Comparison of ENCODE assay signal across 18 cellular contexts in genomic region chr19:49356382-49356781, GRCh38. TPM values are rescaled to one million over a fixed set of nuclear protein-coding genes. Genes with fewer than 3 reads are reported as not detected.
DNase-seq lines count a peak whose midpoint lies in the region; FAIRE-seq and TF ChIP-seq lines count a peak whose summit lies in the region.
"Had no signal": no experiment of that assay in that cellular context is flagged by ENCODE, and none has a peak within 500 bp of the region (broad histone marks: within the 10 kb centered on the region; RNA-seq: fewer than 3 reads in every experiment).

No MANE protein-coding gene starts in this region.

- no peak overlapping the region for H3K27ac ChIP-seq in mesendoderm (ENCODE audit: low read depth, low read length)
- H3K27ac ChIP-seq in thyroid gland = peak overlapping the region in 2 of 3 donors; percentile 24 to 46
- H3K27ac ChIP-seq: colonic mucosa had no signal

- H3K36me3 Mint-ChIP-seq in IgD-negative memory B cell = peaks cover 3% of the 10 kb centered on the region
- H3K36me3 Mint-ChIP-seq in brain = peaks cover 63% of the 10 kb centered on the region
- H3K36me3 Mint-ChIP-seq in activated naive CD4-positive, alpha-beta T cell treated with anti-CD3 and anti-CD28 coated beads, Interleukin-2, amount 10 ng/mL, durations not matched to agents 7 days and 5 days = no peaks in the 10 kb centered on the region
- H3K36me3 Mint-ChIP-seq: CD4-positive, alpha-beta memory T cell had no signal

- FAIRE-seq in GM12891 (lab: Jason Lieb, UNC) = no peak

- no peak for DNase-seq in mesendoderm
- no peak for DNase-seq in thyroid gland
- DNase-seq in GM12891 (ENCODE audit: insufficient read length, low spot score) = no peak
- no peak for DNase-seq in activated naive CD4-positive, alpha-beta T cell treated with anti-CD3 and anti-CD28 coated beads, Interleukin-2, amount 10 ng/mL, durations not matched to agents 7 days and 5 days
- no peak for DNase-seq in SW480 (ENCODE audit: low spot score)
- DNase-seq: activated CD4-positive, alpha-beta T cell treated with anti-CD3 and anti-CD28 coated beads for 4 hours; activated T-cell treated with anti-CD3 and anti-CD28 coated beads, Interleukin-2, amount 50 U/mL, for 1 hour; CD4-positive, alpha-beta memory T cell; colonic mucosa; IMR-90; NCI-H1105 treated with DMSO at 0.1 percent for 48 hours; NCI-H446 treated with DMSO at 0.1 percent for 48 hours had no signal

- TF ChIP-seq POLR2A in thyroid gland (IDR thresholded peaks at IDR 0.05) = no peak
- no peak for TF ChIP-seq POLR2A in GM12891 (IDR thresholded peaks at IDR 0.05; ENCODE audit: low read depth, low read length)

- H3K27me3 ChIP-seq in mesendoderm (ENCODE audit: insufficient read depth, low read length, poor library complexity) = no peaks in the 10 kb centered on the region
- no peaks in the 10 kb centered on the region for H3K27me3 ChIP-seq in thyroid gland
- H3K27me3 ChIP-seq: colonic mucosa had no signal

- H3K4me1 ChIP-seq in mesendoderm (ENCODE audit: control insufficient read depth, low read depth, low read length) (no peaks in the 10 kb centered on the region), thyroid gland (no peaks in the 10 kb centered on the region)
- H3K4me1 ChIP-seq: colonic mucosa had no signal

- intact Hi-C loops in thyroid gland (cut with DNase I) = no loop called here

- no peaks in the 10 kb centered on the region for H3K9me3 Mint-ChIP-seq in IgD-negative memory B cell
- no peaks in the 10 kb centered on the region for H3K9me3 Mint-ChIP-seq in brain
- H3K9me3 Mint-ChIP-seq in activated naive CD4-positive, alpha-beta T cell treated with anti-CD3 and anti-CD28 coated beads, Interleukin-2, amount 10 ng/mL, durations not matched to agents 7 days and 5 days = no peaks in the 10 kb centered on the region
- H3K9me3 Mint-ChIP-seq: CD4-positive, alpha-beta memory T cell had no signal

- H3K36me3 ChIP-seq in mesendoderm (ENCODE audit: control insufficient read depth, insufficient read depth, low read length) (peaks cover 13% of the 10 kb centered on the region), thyroid gland (no peaks in the 10 kb centered on the region)
- H3K36me3 ChIP-seq: colonic mucosa had no signal

- no peak overlapping the region for H4K8ac ChIP-seq in mesendoderm (ENCODE audit: low read depth, low read length)

- H3K4me3 Mint-ChIP-seq in IgD-negative memory B cell = peak overlapping the region; percentile 75 to 88 (median 80)
- H3K4me3 Mint-ChIP-seq in brain = peak overlapping the region in 2 of 5 experiments; percentile 44 to 69
- no peak overlapping the region for H3K4me3 Mint-ChIP-seq in activated naive CD4-positive, alpha-beta T cell treated with anti-CD3 and anti-CD28 coated beads, Interleukin-2, amount 10 ng/mL, durations not matched to agents 7 days and 5 days

- H3K4me2 ChIP-seq in mesendoderm (ENCODE audit: low read length) = no peak overlapping the region

- peak overlapping the region; percentile 42 for H3K56ac ChIP-seq in mesendoderm (ENCODE audit: low read length)

- H3K9ac ChIP-seq in mesendoderm (ENCODE audit: low read length) = no peak overlapping the region

- H3K79me1 ChIP-seq in mesendoderm (ENCODE audit: low read length) = peaks cover 18% of the 10 kb centered on the region

- H3K18ac ChIP-seq in mesendoderm (ENCODE audit: low read length) = no peak overlapping the region

- no peak overlapping the region for H3K4ac ChIP-seq in mesendoderm (ENCODE audit: low read depth, low read length)

- no peak for TF ChIP-seq CTCF in brain (conservative IDR thresholded peaks at IDR 0.05)
- no peak for TF ChIP-seq CTCF in thyroid gland (IDR thresholded peaks at IDR 0.05)

- no peak overlapping the region for H2AK5ac ChIP-seq in mesendoderm (ENCODE audit: low read length)

- no CpG with 5 or more reads among the region's 7 CpGs for WGBS in mesendoderm (ENCODE audit: extremely low coverage, insufficient coverage, low lambda C conversion rate)
- WGBS in thyroid gland, 2 donors = 68 to 70% methylated on average over 7 of the region's 7 CpGs

- H3K4me1 Mint-ChIP-seq in IgD-negative memory B cell = peaks cover 31 to 35% (median 33%) of the 10 kb centered on the region in 3 donors
- H3K4me1 Mint-ChIP-seq in brain = peaks cover 14% of the 10 kb centered on the region
- H3K4me1 Mint-ChIP-seq in activated naive CD4-positive, alpha-beta T cell treated with anti-CD3 and anti-CD28 coated beads, Interleukin-2, amount 10 ng/mL, durations not matched to agents 7 days and 5 days = peaks cover 13% of the 10 kb centered on the region

- H4K5ac ChIP-seq in mesendoderm (ENCODE audit: low read length) = no peak overlapping the region

- H3K4me3 ChIP-seq in mesendoderm (ENCODE audit: low read length) = no peak overlapping the region
- no peak overlapping the region for H3K4me3 ChIP-seq in thyroid gland (replicated peaks in 1 of 3)
- H3K4me3 ChIP-seq: colonic mucosa had no signal

- H3K27me3 Mint-ChIP-seq in IgD-negative memory B cell (peaks cover 3% of the 10 kb centered on the region), brain (peaks cover 4% of the 10 kb centered on the region)
- peaks cover 61% of the 10 kb centered on the region for H3K27me3 Mint-ChIP-seq in activated naive CD4-positive, alpha-beta T cell treated with anti-CD3 and anti-CD28 coated beads, Interleukin-2, amount 10 ng/mL, durations not matched to agents 7 days and 5 days

- H2BK5ac ChIP-seq in mesendoderm (ENCODE audit: low read length) = no peak overlapping the region

- no peak overlapping the region for H3K23ac ChIP-seq in mesendoderm (ENCODE audit: low read length)

- H3K9me3 ChIP-seq in thyroid gland = no peaks in the 10 kb centered on the region
- H3K9me3 ChIP-seq: colonic mucosa had no signal

- peaks cover 20% of the 10 kb centered on the region for H3K79me2 ChIP-seq in mesendoderm (ENCODE audit: control insufficient read depth, insufficient read depth, low read length)

- H2BK120ac ChIP-seq in mesendoderm (ENCODE audit: low read depth, low read length) = no peak overlapping the region

- no peak overlapping the region for H2BK15ac ChIP-seq in mesendoderm (replicated peaks; ENCODE audit: low read depth)

- H3K27ac Mint-ChIP-seq in IgD-negative memory B cell (peak overlapping the region in 2 of 3 donors; percentile 46 to 54), brain (peak overlapping the region; percentile 14 to 89 (median 33))
- H3K27ac Mint-ChIP-seq in activated naive CD4-positive, alpha-beta T cell treated with anti-CD3 and anti-CD28 coated beads, Interleukin-2, amount 10 ng/mL, durations not matched to agents 7 days and 5 days = no peak overlapping the region
- H3K27ac Mint-ChIP-seq: CD4-positive, alpha-beta memory T cell had no signal

- CTCF ChIA-PET in activated naive CD4-positive, alpha-beta T cell treated with anti-CD3 and anti-CD28 coated beads, Interleukin-2, amount 10 ng/mL, durations not matched to agents 7 days and 5 days (lab: Charles Lee) = no interaction called here

TF ChIP-seq in GM12891, 5 proteins besides CTCF, POLR2A, EP300 and RAD21:
- TF ChIP-seq TAF1 (IDR thresholded peaks at IDR 0.05; ENCODE audit: low read depth, low read length) = no peak
- TF ChIP-seq PAX5 (IDR thresholded peaks at IDR 0.05; ENCODE audit: insufficient read depth, low read length, severe bottlenecking) = no peak
- TF ChIP-seq SPI1 (IDR thresholded peaks at IDR 0.05; ENCODE audit: low read depth, low read length) = no peak

RNA-seq across cellular contexts. Expression of gene TEAD2, which starts 5.8 kb away (rescaled TPM):
- polyA plus RNA-seq in IgD-negative memory B cell (6.3 TPM), brain (ENCODE audit: insufficient read depth, low read depth, low replicate concordance) (42.5 TPM)
- polyA plus RNA-seq in mesendoderm (2013, experiment 1 of 2) = 163 TPM
- polyA plus RNA-seq in mesendoderm (2013, experiment 2 of 2) = 145 TPM
- total RNA-seq in thyroid gland = 10 to 100 TPM in 3 of 4 donors, 1 to 10 TPM in 1; 6.9 to 19.5 (median 13.7) TPM
- polyA plus RNA-seq in GM12891 (2012; ENCODE audit: low read depth, missing spikeins) = 0.22 TPM
- total RNA-seq: CD4-positive, alpha-beta memory T cell; T-helper 1 cell treated with Interleukin-12 subunit alpha and Interleukin-12 subunit beta and Interleukin-4 antibody, amounts not matched to agents 30 ng/mL and 1 ng/mL, for 36 hours had no signal
- polyA plus RNA-seq: CD4-positive, alpha-beta memory T cell had no signal

RNA-seq across cellular contexts. Expression of gene DKKL1, which starts 7.3 kb away (rescaled TPM):
- 1.1 TPM for polyA plus RNA-seq in IgD-negative memory B cell
- polyA plus RNA-seq in brain (ENCODE audit: insufficient read depth, low read depth, low replicate concordance) = 4.0 TPM
- polyA plus RNA-seq in mesendoderm (2013, experiment 1 of 2) = 1.4 TPM
- 1.5 TPM for polyA plus RNA-seq in mesendoderm (2013, experiment 2 of 2)
- 1 to 10 TPM in 1 of 4 donors, not detected in 3; 1.3 TPM for total RNA-seq in thyroid gland
- polyA plus RNA-seq in GM12891 (2012; ENCODE audit: low read depth, missing spikeins) = not detected
- total RNA-seq: CD4-positive, alpha-beta memory T cell; colonic mucosa; IMR-90; mononuclear cell; T-helper 1 cell treated with Interleukin-12 subunit alpha and Interleukin-12 subunit beta and Interleukin-4 antibody, amounts not matched to agents 30 ng/mL and 1 ng/mL, for 36 hours had no signal
- polyA plus RNA-seq: CD4-positive, alpha-beta memory T cell had no signal

RNA-seq across cellular contexts. Expression of gene CD37, which starts 21.2 kb away (rescaled TPM):
- polyA plus RNA-seq in IgD-negative memory B cell (754 TPM), brain (ENCODE audit: insufficient read depth, low read depth, low replicate concordance) (8.2 TPM)
- 0.13 TPM for polyA plus RNA-seq in mesendoderm (2013, experiment 1 of 2)
- polyA plus RNA-seq in mesendoderm (2013, experiment 2 of 2) = 0.17 TPM
- total RNA-seq in thyroid gland = 1 to 10 TPM; 2.1 to 9.7 (median 5.4) TPM
- 294 TPM for polyA plus RNA-seq in GM12891 (2012; ENCODE audit: low read depth, missing spikeins)
- total RNA-seq: IMR-90, renal cortical epithelial cell had no signal
- polyA plus RNA-seq: IMR-90 had no signal

RNA-seq across cellular contexts. Expression of gene SLC6A16, which starts 31.4 kb away (rescaled TPM):
- 11.6 TPM for polyA plus RNA-seq in IgD-negative memory B cell
- polyA plus RNA-seq in brain (ENCODE audit: insufficient read depth, low read depth, low replicate concordance) = 1.7 TPM
- 0.32 TPM for polyA plus RNA-seq in mesendoderm (2013, experiment 1 of 2)
- polyA plus RNA-seq in mesendoderm (2013, experiment 2 of 2) = 0.41 TPM
- 1 to 10 TPM in 2 of 4 donors, under 1 TPM in 2; 0.24 to 7.8 (median 1.4) TPM for total RNA-seq in thyroid gland
- 0.51 TPM for polyA plus RNA-seq in GM12891 (2012; ENCODE audit: low read depth, missing spikeins)

RNA-seq across cellular contexts. Expression of gene KASH5, which starts 31.7 kb away (rescaled TPM):
- polyA plus RNA-seq in IgD-negative memory B cell = not detected
- polyA plus RNA-seq in brain (ENCODE audit: insufficient read depth, low read depth, low replicate concordance) = not detected
- not detected for polyA plus RNA-seq in mesendoderm (2013, experiment 1 of 2)
- polyA plus RNA-seq in mesendoderm (2013, experiment 2 of 2) = 0.03 TPM
- total RNA-seq in thyroid gland = 1 to 10 TPM in 1 of 4 donors, not detected in 3; 1.3 TPM
- 0.18 TPM for polyA plus RNA-seq in GM12891 (2012; ENCODE audit: low read depth, missing spikeins)
- total RNA-seq: colonic mucosa; IMR-90; mononuclear cell; renal cortical epithelial cell; T-helper 1 cell treated with Interleukin-12 subunit alpha and Interleukin-12 subunit beta and Interleukin-4 antibody, amounts not matched to agents 30 ng/mL and 1 ng/mL, for 36 hours had no signal
- polyA plus RNA-seq: CD4-positive, alpha-beta memory T cell; esophagus; IMR-90 had no signal

Comparison
In these comparisons a context has a peak if more than half of its experiments do, and no peak if none do; other contexts are left out.
1. RNA of gene CD37, which starts 21.2 kb away (polyA plus RNA-seq): 754 TPM in IgD-negative memory B cell (single experiment); 8.2 TPM in brain (single experiment); every median in the first group is over 10 times any median in the second.